ENCODE assay signal across 8 cellular contexts in the genomic region with DNA sequence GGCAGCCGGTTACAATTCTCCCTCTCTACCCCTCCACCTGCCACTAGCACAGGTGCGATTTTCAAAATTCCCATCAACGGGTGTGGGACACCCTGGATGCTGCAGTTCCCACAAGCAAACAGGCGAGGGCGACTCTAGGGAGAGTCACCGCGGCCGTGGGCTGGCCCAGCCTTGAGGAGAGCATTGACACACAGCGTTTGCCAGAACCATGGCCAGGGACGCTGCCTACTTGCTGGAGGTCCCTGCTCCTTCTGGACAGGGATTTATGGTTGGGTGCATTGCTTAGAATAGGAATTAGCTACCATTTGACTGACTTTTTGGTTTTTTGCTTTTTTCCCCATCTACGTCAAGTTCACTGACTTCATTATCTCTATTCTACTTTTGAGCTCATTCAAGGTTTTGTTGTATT. TPM values are rescaled to one million over a fixed set of nuclear protein-coding genes. Genes with fewer than 3 reads are reported as not detected.
DNase-seq lines count a peak whose midpoint lies in the region; ATAC-seq, FAIRE-seq and TF ChIP-seq lines count a peak whose summit lies in the region.

No MANE protein-coding gene starts in this region.

- H3K4me1 ChIP-seq in MM.1S (ENCODE audit: low read length): no peaks in the 10 kb centered on the region

- no peak overlapping the region for H2AFZ ChIP-seq in MM.1S (ENCODE audit: low read length)

- H3K27ac Mint-ChIP-seq in T-helper 2 cell treated with Interferon-gamma antibody and Interleukin-4, amounts not matched to agents 5 μg/mL and 100 μg/mL, for 36 hours: no peak overlapping the region

- H3K36me3 Mint-ChIP-seq in T-helper 2 cell treated with Interferon-gamma antibody and Interleukin-4, amounts not matched to agents 5 μg/mL and 100 μg/mL, for 36 hours (ENCODE audit: low read depth): no peaks in the 10 kb centered on the region

- H3K79me2 ChIP-seq in MM.1S (ENCODE audit: low read length): no peaks in the 10 kb centered on the region

- H3K4me2 ChIP-seq in MM.1S (ENCODE audit: low read depth, low read length): no peak overlapping the region

- ATAC-seq in GM21390 (IDR thresholded peaks at IDR 0.05; ENCODE audit: unreplicated experiment): no peak

- DNase-seq in GM12865 (ENCODE audit: low read depth): peak; percentile 57
- peak; percentile 72 for DNase-seq in MM.1S
- peak; percentile 35 for DNase-seq in T-helper 2 cell treated with Interferon-gamma antibody and Interleukin-4, amounts not matched to agents 5 μg/mL and 100 μg/mL, for 36 hours (ENCODE audit: low spot score)
- DNase-seq in astrocyte of the hippocampus (ENCODE audit: low read depth, low spot score): peak; percentile 69
- DNase-seq in iris pigment epithelial cell (ENCODE audit: low read depth): peak; percentile 54
- DNase-seq in stimulated activated CD4-positive, alpha-beta T cell treated with anti-CD3 and anti-CD28 coated beads, Interleukin-2, amount 100 ng/mL, for 4 hours (ENCODE audit: low read depth): peak; percentile 22
- no peak for DNase-seq in frontal cortex (ENCODE audit: low spot score in 2 of 2)

- H3K9me2 ChIP-seq in MM.1S (replicated peaks; ENCODE audit: insufficient read depth, low read length): no peaks in the 10 kb centered on the region

- H3K27ac ChIP-seq in MM.1S (ENCODE audit: low read length): no peak overlapping the region

- no peak overlapping the region for H3K4me3 Mint-ChIP-seq in T-helper 2 cell treated with Interferon-gamma antibody and Interleukin-4, amounts not matched to agents 5 μg/mL and 100 μg/mL, for 36 hours

- no peak for FAIRE-seq in frontal cortex (lab: Jason Lieb, UNC)

- no peaks in the 10 kb centered on the region for H3K9me3 ChIP-seq in MM.1S (replicated peaks; ENCODE audit: insufficient read depth, low read length)

- H3F3A ChIP-seq in MM.1S (ENCODE audit: insufficient read depth, low read length): no peaks in the 10 kb centered on the region

- TF ChIP-seq CTCF in GM12865 (IDR thresholded peaks at IDR 0.05; ENCODE audit: insufficient read depth, low read depth, low read length, missing control alignments) (peak; percentile 81), MM.1S (IDR thresholded peaks at IDR 0.05; ENCODE audit: low read length) (peak; percentile 91)

- H3K9me3 Mint-ChIP-seq in T-helper 2 cell treated with Interferon-gamma antibody and Interleukin-4, amounts not matched to agents 5 μg/mL and 100 μg/mL, for 36 hours: no peaks in the 10 kb centered on the region

- H3K27me3 ChIP-seq in MM.1S (replicated peaks; ENCODE audit: insufficient read depth, low read length): peaks cover 3% of the 10 kb centered on the region; the same call in 1 of the 2 replicates

- no peaks in the 10 kb centered on the region for H3K4me1 Mint-ChIP-seq in T-helper 2 cell treated with Interferon-gamma antibody and Interleukin-4, amounts not matched to agents 5 μg/mL and 100 μg/mL, for 36 hours (ENCODE audit: low read depth)

- no peaks in the 10 kb centered on the region for H3K36me3 ChIP-seq in MM.1S (replicated peaks; ENCODE audit: insufficient read depth, low read length)

- no peaks in the 10 kb centered on the region for H4K20me1 ChIP-seq in MM.1S (ENCODE audit: insufficient read depth, low read length)

- H3K4me3 ChIP-seq in GM12865 (ENCODE audit: low read depth, low read length) (no peak overlapping the region), MM.1S (ENCODE audit: low read length) (no peak overlapping the region)

- no peak overlapping the region for H3K9ac ChIP-seq in MM.1S (ENCODE audit: low read length)

- H3K27me3 Mint-ChIP-seq in T-helper 2 cell treated with Interferon-gamma antibody and Interleukin-4, amounts not matched to agents 5 μg/mL and 100 μg/mL, for 36 hours (ENCODE audit: low read depth): peaks cover 7% of the 10 kb centered on the region

RNA-seq across cellular contexts. Expression of gene CLDN4, which starts 19.0 kb away (rescaled TPM):
- total RNA-seq in frontal cortex: not detected

RNA-seq across cellular contexts. Expression of gene METTL27, which starts 30.6 kb away (rescaled TPM):
- total RNA-seq in frontal cortex: 0.41 TPM

RNA-seq across cellular contexts. Expression of gene CLDN3, which starts 41.7 kb away (rescaled TPM):
- not detected for total RNA-seq in frontal cortex

RNA-seq across cellular contexts. Expression of gene TMEM270, which starts 49.2 kb away (rescaled TPM):
- total RNA-seq in frontal cortex: not detected

Comparison
In these comparisons a context has a peak if more than half of its experiments do, and no peak if none do; other contexts are left out.
1. DNase-seq: peak in GM12865 (single experiment), MM.1S (single experiment), T-helper 2 cell treated with Interferon-gamma antibody and Interleukin-4, amounts not matched to agents 5 μg/mL and 100 μg/mL, for 36 hours (single experiment), astrocyte of the hippocampus (single experiment), iris pigment epithelial cell (single experiment) and stimulated activated CD4-positive, alpha-beta T cell treated with anti-CD3 and anti-CD28 coated beads, Interleukin-2, amount 100 ng/mL, for 4 hours (single experiment); none in frontal cortex (0 of 2).